8 cellular contexts compared by ENCODE assay signal in the genomic region with DNA sequence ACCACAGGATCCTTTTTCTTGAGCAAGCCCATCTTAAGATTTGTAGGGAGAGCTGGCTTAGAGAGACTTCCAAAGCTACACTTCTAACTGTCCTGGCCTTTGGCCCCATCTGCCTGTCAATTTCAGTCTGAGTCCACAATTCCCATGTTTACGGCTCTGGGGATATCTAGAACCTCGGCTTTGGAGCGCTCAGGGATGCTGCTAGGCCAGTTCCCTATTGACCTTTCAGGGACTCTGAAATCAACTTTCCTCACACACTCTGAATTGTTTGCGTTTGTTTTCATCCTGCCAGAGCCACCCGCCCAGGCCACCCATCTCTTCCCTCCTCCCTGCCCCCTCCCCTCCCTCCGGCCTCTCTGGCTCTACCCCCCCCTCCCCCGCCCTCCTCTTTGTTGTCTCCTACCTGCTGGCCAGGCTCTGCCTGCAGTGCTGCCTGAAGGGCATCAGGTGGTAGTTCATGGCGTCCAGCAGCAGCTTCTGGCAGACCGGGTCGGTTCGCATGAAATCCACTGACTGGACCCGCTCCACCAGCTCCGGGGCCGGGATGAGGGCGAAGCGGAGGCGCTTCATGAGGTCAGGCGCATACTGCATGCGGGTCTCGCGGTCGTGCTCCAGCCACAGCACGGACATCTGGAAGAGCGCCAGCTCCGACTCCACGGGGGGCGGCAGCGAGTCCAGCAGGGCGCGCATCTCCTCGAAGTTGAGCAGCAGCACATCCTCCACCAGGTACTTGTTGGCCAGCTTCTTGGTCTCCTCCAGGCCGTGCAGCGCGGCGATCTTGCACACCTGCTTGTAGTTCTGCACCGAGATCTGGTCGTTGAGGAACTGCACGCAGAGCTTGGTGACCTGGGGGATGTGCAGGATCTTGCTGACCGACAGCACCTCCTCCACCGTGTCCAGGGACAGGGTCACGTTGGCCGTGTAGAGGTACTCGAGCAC. TPM values are rescaled to one million over a fixed set of nuclear protein-coding genes. Genes with fewer than 3 reads are reported as not detected.
DNase-seq lines count a peak whose midpoint lies in the region; ATAC-seq, FAIRE-seq and TF ChIP-seq lines count a peak whose summit lies in the region.

No MANE protein-coding gene starts in this region.

- H3K27ac ChIP-seq in GM12878 (ENCODE audit: control insufficient read depth, insufficient read depth) (no peak overlapping the region), mucosa of rectum (ENCODE audit: low read depth in 2 of 2, low read length in 2 of 2) (no peak overlapping the region)

- peaks cover 58 to 64% (median 62%) of the 10 kb centered on the region in 3 donors for H3K27me3 Mint-ChIP-seq in CD14-positive monocyte (ENCODE audit: low read depth in 3 of 3)

- H3K27ac Mint-ChIP-seq in CD14-positive monocyte, result no peak overlapping the region

- H3K79me2 ChIP-seq in GM12878 (ENCODE audit: control insufficient read depth, insufficient read depth, low read length), result no peaks in the 10 kb centered on the region

- SMC1A ChIA-PET in GM12878 (lab: Charles Lee; ENCODE audit: uncharacterized antibody, unreplicated experiment), result no interaction called here

- H3K27me3 ChIP-seq in GM12878 (replicated peaks in 1 of 2; ENCODE audit: control insufficient read depth in 2 of 2, insufficient read depth in 2 of 2, low read length in 1 of 2) (peaks cover 12 to 15% of the 10 kb centered on the region in 2 experiments), mucosa of rectum (ENCODE audit: control insufficient read depth in 2 of 2, insufficient read depth in 2 of 2, low read length in 2 of 2) (peaks cover 30 to 44% of the 10 kb centered on the region in 2 donors)

- no peaks in the 10 kb centered on the region for H3K36me3 Mint-ChIP-seq in CD14-positive monocyte

- CTCF ChIA-PET in GM12878 (lab: Yijun Ruan, JAX), result no interaction called here

- intact Hi-C loops in CD14-positive monocyte (cut with micrococcal nuclease) (no loop called here), GM12878 (cut with micrococcal nuclease; ENCODE audit: unreplicated experiment) (no loop called here)

- FAIRE-seq in GM12878 (lab: Jason Lieb, UNC), result no peak

- H3K4me1 ChIP-seq in GM12878 (ENCODE audit: control insufficient read depth, insufficient read depth, low read length), result no peaks in the 10 kb centered on the region
- peaks cover 6 to 9% of the 10 kb centered on the region in 2 donors for H3K4me1 ChIP-seq in mucosa of rectum (ENCODE audit: control insufficient read depth in 2 of 2, insufficient read depth in 2 of 2, low read length in 2 of 2)

- H3K9ac ChIP-seq in GM12878 (ENCODE audit: control insufficient read depth, insufficient read depth, low read length) (no peak overlapping the region), mucosa of rectum (ENCODE audit: low read depth in 1 of 2, low read length in 2 of 2) (no peak overlapping the region)

- peak overlapping the region; percentile 62 to 77 for H3K4me3 Mint-ChIP-seq in CD14-positive monocyte

- H3K9me3 ChIP-seq in GM12878 (replicated peaks; ENCODE audit: control insufficient read depth, insufficient read depth, low read length), result no peaks in the 10 kb centered on the region
- no peaks in the 10 kb centered on the region for H3K9me3 ChIP-seq in mucosa of rectum (ENCODE audit: control insufficient read depth in 2 of 2, low read length in 2 of 2)

- H3K4me1 Mint-ChIP-seq in CD14-positive monocyte, result no peaks in the 10 kb centered on the region

- no peak for TF ChIP-seq RAD21 in GM12878 (IDR thresholded peaks at IDR 0.05; ENCODE audit: insufficient read depth, low read depth, low read length)

- DNase-seq in CD14-positive monocyte (ENCODE audit: low spot score), result no peak
- peak; percentile 41 for DNase-seq in HuH-7.5 (ENCODE audit: low spot score)
- DNase-seq in GM12878 (ENCODE audit: low read depth, low spot score), result no peak
- DNase-seq in NOMO-1 treated with dmso at 0.1 percent for 144 hours (lab: John Stamatoyannopoulos, UW; ENCODE audit: unreplicated experiment), result no peak
- no peak for DNase-seq in NCI-H1105 (lab: John Stamatoyannopoulos, UW)
- DNase-seq in NOMO-1 (lab: John Stamatoyannopoulos, UW; ENCODE audit: unreplicated experiment in 2 of 2), result no peak
- no peak for DNase-seq in activated effector memory CD4-positive, alpha-beta T cell treated with anti-CD3 and anti-CD28 coated beads, Interleukin-2, amount 50 U/mL, for 16 hours

- no TSS peak for BruUV-seq in GM12878 (replicated peaks; lab: Mats Ljungman, UMichigan)

- H2AFZ ChIP-seq in GM12878 (ENCODE audit: control insufficient read depth, low read depth, low read length), result no peak overlapping the region

- RAD21 ChIA-PET in GM12878 (lab: Charles Lee; ENCODE audit: unreplicated experiment), result no interaction called here

- H3K4me3 ChIP-seq in GM12878, result no peak overlapping the region
- H3K4me3 ChIP-seq in mucosa of rectum (ENCODE audit: low read length in 2 of 2), result peak overlapping the region; percentile 3 to 59

- POLR2A ChIA-PET in GM12878 (lab: Charles Lee), result no interaction called here

- 0 out of 2 replicates have a peak overlapping the region, but pooled peaks have one; percentile 18 for H3K4me2 ChIP-seq in GM12878 (ENCODE audit: control insufficient read depth, insufficient read depth)

- H3K36me3 ChIP-seq in GM12878 (ENCODE audit: control insufficient read depth in 2 of 2, insufficient read depth in 2 of 2, low read length in 1 of 2), result no peaks in the 10 kb centered on the region
- H3K36me3 ChIP-seq in mucosa of rectum (ENCODE audit: control insufficient read depth in 2 of 2, insufficient read depth in 2 of 2, low read length in 2 of 2), result no peaks in the 10 kb centered on the region

- H4K20me1 ChIP-seq in GM12878 (ENCODE audit: control insufficient read depth, insufficient read depth), result no peaks in the 10 kb centered on the region

- TF ChIP-seq POLR2A in GM12878 (IDR thresholded peaks at IDR 0.05; ENCODE audit: low read depth, low read length), result no peak

- ATAC-seq in GM12878, result no peak

- peaks cover 0 to 9% (median 6%) of the 10 kb centered on the region in 7 donors for H3K9me3 Mint-ChIP-seq in CD14-positive monocyte

- TF ChIP-seq EP300 in GM12878 (IDR thresholded peaks at IDR 0.05; ENCODE audit: borderline replicate concordance in 1 of 2, control insufficient read depth in 1 of 2, low read depth in 2 of 2, low read length in 2 of 2), result no peak

- in situ Hi-C loops in GM12878 (cut with MboI), result no loop called here

- WGBS in GM12878 (ENCODE audit: insufficient coverage, insufficient replicate concordance, low lambda C conversion rate, missing lambda C conversion rate), result 10% methylated on average over 40 of the region's 43 CpGs

- TF ChIP-seq CTCF in CD14-positive monocyte (IDR thresholded peaks at IDR 0.05) (no peak), GM12878 (IDR thresholded peaks at IDR 0.05 in 2 of 3, conservative IDR thresholded peaks at IDR 0.05 in 1 of 3; ENCODE audit: control insufficient read depth in 2 of 3, extremely low read depth in 1 of 3, insufficient read depth in 1 of 3, low read depth in 3 of 3, low read length in 3 of 3) (no peak)

TF ChIP-seq in GM12878, 131 proteins besides CTCF, POLR2A, EP300 and RAD21 (continues in another document):
- TF ChIP-seq, protein P1, sequence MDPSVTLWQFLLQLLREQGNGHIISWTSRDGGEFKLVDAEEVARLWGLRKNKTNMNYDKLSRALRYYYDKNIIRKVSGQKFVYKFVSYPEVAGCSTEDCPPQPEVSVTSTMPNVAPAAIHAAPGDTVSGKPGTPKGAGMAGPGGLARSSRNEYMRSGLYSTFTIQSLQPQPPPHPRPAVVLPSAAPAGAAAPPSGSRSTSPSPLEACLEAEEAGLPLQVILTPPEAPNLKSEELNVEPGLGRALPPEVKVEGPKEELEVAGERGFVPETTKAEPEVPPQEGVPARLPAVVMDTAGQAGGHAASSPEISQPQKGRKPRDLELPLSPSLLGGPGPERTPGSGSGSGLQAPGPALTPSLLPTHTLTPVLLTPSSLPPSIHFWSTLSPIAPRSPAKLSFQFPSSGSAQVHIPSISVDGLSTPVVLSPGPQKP (IDR thresholded peaks at IDR 0.05; ENCODE audit: low read depth, low read length), result no peak
- TF ChIP-seq NR2C2 (IDR thresholded peaks at IDR 0.05; ENCODE audit: borderline replicate concordance, control insufficient read depth, insufficient read length, low read depth) (no peak), SREBF2 (IDR thresholded peaks at IDR 0.05; ENCODE audit: low read length) (no peak), RELA (IDR thresholded peaks at IDR 0.05; ENCODE audit: borderline replicate concordance, partially characterized antibody) (no peak), STAT1 (conservative IDR thresholded peaks at IDR 0.05) (no peak), CHD4 (IDR thresholded peaks at IDR 0.05) (no peak), MEF2B (IDR thresholded peaks at IDR 0.05; ENCODE audit: partially characterized antibody, poor library complexity, severe bottlenecking) (no peak), CHD2 (IDR thresholded peaks at IDR 0.05; ENCODE audit: borderline replicate concordance, low read depth, low read length) (no peak), RCOR1 (conservative IDR thresholded peaks at IDR 0.05; ENCODE audit: low read depth, low read length) (no peak), KAT2A (conservative IDR thresholded peaks at IDR 0.05; ENCODE audit: control insufficient read depth, low read depth, low read length) (no peak)

RNA-seq across cellular contexts. Expression of a gene that starts 3.3 kb away (rescaled TPM):
- not detected for polyA plus RNA-seq in CD14-positive monocyte
- 0.15 TPM in 1 of 2 replicates, not detected in the other for total RNA-seq in GM12878 (2013; cell fraction: nucleolus; rRNA removed)
- not detected in 2 replicates for total RNA-seq in GM12878 (2014; rRNA removed)
- not detected in 2 replicates for total RNA-seq in GM12878 (2014; rRNA removed; fragmentation: Illumina TruSeq; extraction: Trizol)
- total RNA-seq in GM12878 (2021), result 0.05 TPM in 1 of 2 replicates, not detected in the other
- not detected for polyA plus RNA-seq in GM12878 (2011; ENCODE audit: low read depth)
- not detected in 2 replicates for polyA plus RNA-seq in GM12878 (2011; rRNA removed)
- not detected in 2 replicates for polyA plus RNA-seq in GM12878 (2011; cell fraction: cytosol; rRNA removed)
- not detected in 2 replicates for polyA plus RNA-seq in GM12878 (2011; cell fraction: nucleus; rRNA removed)
- not detected in 2 replicates for polyA plus RNA-seq in GM12878 (2012)
- polyA plus RNA-seq in GM12878 (2014; fragmentation: Illumina TruSeq; extraction: Trizol), result not detected in 2 replicates
- not detected for polyA plus RNA-seq in GM12878 (2014; fragmentation: Nextera tagmentation; extraction: Ambion mirVana)
- polyA plus RNA-seq in GM12878 (2014; rRNA removed), result not detected in 2 replicates
- polyA plus RNA-seq in GM12878 (2016; fragmentation: Nextera tagmentation; extraction: Ambion mirVana), result under 1 TPM in 1 of 2 experiments, not detected in 1; 0.03 TPM
- polyA minus RNA-seq in GM12878 (2011; rRNA and poly(A)+ RNA removed), result not detected in 2 replicates
- polyA minus RNA-seq in GM12878 (2011; cell fraction: cytosol; rRNA and poly(A)+ RNA removed), result not detected in 2 replicates
- polyA minus RNA-seq in GM12878 (2011; cell fraction: nucleus; rRNA and poly(A)+ RNA removed), result not detected in 2 replicates
